19 cellular contexts compared by ENCODE assay signal in genomic region chr7:143454091-143454729, GRCh38. TPM values are rescaled to one million over a fixed set of nuclear protein-coding genes. Genes with fewer than 3 reads are reported as not detected.
DNase-seq lines count a peak whose midpoint lies in the region; TF ChIP-seq lines count a peak whose summit lies in the region.
"Had no signal": no experiment of that assay in that cellular context is flagged by ENCODE, and none has a peak within 500 bp of the region (broad histone marks: within the 10 kb centered on the region; RNA-seq: fewer than 3 reads in every experiment).

No MANE protein-coding gene starts in this region.

- H4K20me1 ChIP-seq in GM23248 (ENCODE audit: insufficient read depth): no peaks in the 10 kb centered on the region

- 0 out of 2 replicates have a peak overlapping the region, but pooled peaks have one; percentile 1 for H3K27ac ChIP-seq in GM23248
- H3K27ac ChIP-seq in thyroid gland: no peak overlapping the region

- no peak overlapping the region for H3K9ac ChIP-seq in GM23248

- peaks cover 8% of the 10 kb centered on the region for H3K27me3 Mint-ChIP-seq in nephron progenitor cell (ENCODE audit: low read depth, poor library complexity)
- H3K27me3 Mint-ChIP-seq: CD4-positive, alpha-beta T cell had no signal

- H3K4me1 Mint-ChIP-seq in nephron progenitor cell: no peaks in the 10 kb centered on the region

- H3K9me3 Mint-ChIP-seq in nephron progenitor cell: no peaks in the 10 kb centered on the region
- H3K9me3 Mint-ChIP-seq: CD4-positive, alpha-beta T cell had no signal

- H3K27me3 ChIP-seq in GM23248 (replicated peaks; ENCODE audit: insufficient read depth) (no peaks in the 10 kb centered on the region), thyroid gland (no peaks in the 10 kb centered on the region)
- H3K27me3 ChIP-seq: BE2C had no signal

- no peaks in the 10 kb centered on the region for H3K9me2 ChIP-seq in GM23248 (ENCODE audit: insufficient read depth)

- H3K4me3 ChIP-seq in GM23248: no peak overlapping the region
- H3K4me3 ChIP-seq in epithelial cell of esophagus (ENCODE audit: low read length): no peak overlapping the region
- H3K4me3 ChIP-seq in thyroid gland (replicated peaks in 1 of 3): no peak overlapping the region
- H3K4me3 ChIP-seq: GM12878 had no signal

- peaks cover 60% of the 10 kb centered on the region for H3K4me1 ChIP-seq in GM23248 (ENCODE audit: insufficient read depth)
- no peaks in the 10 kb centered on the region for H3K4me1 ChIP-seq in thyroid gland
- H3K4me1 ChIP-seq: BE2C had no signal

- peak overlapping the region; percentile 13 for H3K4me2 ChIP-seq in GM23248 (ENCODE audit: unreplicated experiment)

- no peak for TF ChIP-seq POLR2A in thyroid gland (IDR thresholded peaks at IDR 0.05)

- no peaks in the 10 kb centered on the region for H3K9me3 ChIP-seq in GM23248 (ENCODE audit: low read depth)
- no peaks in the 10 kb centered on the region for H3K9me3 ChIP-seq in thyroid gland
- H3K9me3 ChIP-seq: BE2C had no signal

- H2AFZ ChIP-seq in GM23248: no peak overlapping the region

- no peaks in the 10 kb centered on the region for H3K79me2 ChIP-seq in GM23248 (ENCODE audit: insufficient read depth)

- no peaks in the 10 kb centered on the region for H3K36me3 ChIP-seq in GM23248 (ENCODE audit: low read depth)
- H3K36me3 ChIP-seq in thyroid gland: no peaks in the 10 kb centered on the region
- H3K36me3 ChIP-seq: BE2C had no signal

- peak overlapping the region; percentile 26 for H3K27ac Mint-ChIP-seq in nephron progenitor cell
- H3K27ac Mint-ChIP-seq: CD4-positive, alpha-beta T cell had no signal

- H3K36me3 Mint-ChIP-seq in nephron progenitor cell (ENCODE audit: low read depth): no peaks in the 10 kb centered on the region

- 6 to 13% methylated on average over 1 of the region's 1 CpG for WGBS in GM23248 (ENCODE audit: low coverage in 1 of 2, low lambda C conversion rate in 2 of 2, missing lambda C conversion rate in 2 of 2), 2 experiments
- WGBS in thyroid gland, 2 donors: 77 to 78% methylated on average over 1 of the region's 1 CpG

- H3F3A ChIP-seq in GM23248 (ENCODE audit: insufficient read depth): peaks cover 42% of the 10 kb centered on the region

- DNase-seq in AG20443 (ENCODE audit: low spot score) (peak; percentile 27), GM23248 (peak; percentile 36), epithelial cell of esophagus (ENCODE audit: low read depth) (peak; percentile 25), nephron progenitor cell (no peak), dedifferentiated amniotic fluid mesenchymal stem cell (ENCODE audit: extremely low spot score) (no peak), Ammon's horn (ENCODE audit: low spot score) (no peak), thyroid gland (no peak)
- DNase-seq: BE2C; CD4-positive, alpha-beta T cell; KBM-7; MV-4-11; NCI-H187 treated with DMSO at 0.1 percent for 48 hours; NCI-H2171; NCI-H446; NCI-H69; SHP77 had no signal

- intact Hi-C loops in thyroid gland (cut with DNase I): no loop called here

- in situ Hi-C loops in GM23248 (cut with MboI): no loop called here

- TF ChIP-seq CTCF in epithelial cell of esophagus (IDR thresholded peaks at IDR 0.05; ENCODE audit: insufficient read depth, low read depth, low read length, missing control alignments): no peak
- no peak for TF ChIP-seq CTCF in nephron progenitor cell (IDR thresholded peaks at IDR 0.05)
- no peak for TF ChIP-seq CTCF in thyroid gland (IDR thresholded peaks at IDR 0.05)

- no peak overlapping the region for H3K4me3 Mint-ChIP-seq in nephron progenitor cell
- H3K4me3 Mint-ChIP-seq: CD4-positive, alpha-beta T cell had no signal

RNA-seq across cellular contexts. Expression of gene TAS2R60, which starts 11.0 kb away (rescaled TPM):
- not detected in 2 replicates for total RNA-seq in GM23248 (2014; rRNA removed; shearing (Covaris generic))
- not detected in 2 replicates for polyA plus RNA-seq in GM23248 (2016; fragmentation: Nextera tagmentation; extraction: Ambion mirVana)
- total RNA-seq in thyroid gland: not detected
- total RNA-seq: G401, GM12878, H4 had no signal
- polyA plus RNA-seq: GM12878 had no signal

RNA-seq across cellular contexts. Expression of gene TAS2R41, which starts 23.5 kb away (rescaled TPM):
- total RNA-seq in GM23248 (2014; rRNA removed; shearing (Covaris generic)): not detected in 2 replicates
- polyA plus RNA-seq in GM23248 (2016; fragmentation: Nextera tagmentation; extraction: Ambion mirVana): not detected in 2 replicates
- total RNA-seq in thyroid gland: not detected
- total RNA-seq: G401, GM12878, H4 had no signal
- polyA plus RNA-seq: GM12878 had no signal

RNA-seq across cellular contexts. Expression of gene EPHA1, which starts 45.6 kb away (rescaled TPM):
- total RNA-seq in GM23248 (2014; rRNA removed; shearing (Covaris generic)): not detected in 2 replicates
- 0.80 and 0.83 TPM in 2 replicates for polyA plus RNA-seq in GM23248 (2016; fragmentation: Nextera tagmentation; extraction: Ambion mirVana)
- total RNA-seq in thyroid gland: 10 to 100 TPM in 3 of 4 donors, 1 to 10 TPM in 1; 7.5 to 22.4 (median 16.4) TPM
- total RNA-seq: G401, H4 had no signal

Comparison
In these comparisons a context has a peak if more than half of its experiments do, and no peak if none do; other contexts are left out.
1. DNase-seq: peak in AG20443 (single experiment), GM23248 (single experiment) and epithelial cell of esophagus (single experiment); none in nephron progenitor cell (single experiment), dedifferentiated amniotic fluid mesenchymal stem cell (single experiment), Ammon's horn (single experiment) and thyroid gland (0 of 2).